ENCODE assay signal across 19 cellular contexts in genomic region chr15:41932511-41932910, GRCh38. TPM values are rescaled to one million over a fixed set of nuclear protein-coding genes. Genes with fewer than 3 reads are reported as not detected.
DNase-seq lines count a peak whose midpoint lies in the region; ATAC-seq and TF ChIP-seq lines count a peak whose summit lies in the region.
"Had no signal": no experiment of that assay in that cellular context is flagged by ENCODE, and none has a peak within 500 bp of the region (broad histone marks: within the 10 kb centered on the region; RNA-seq: fewer than 3 reads in every experiment).

No MANE protein-coding gene starts in this region.

- POLR2A ChIA-PET in activated CD4-positive, alpha-beta memory T cell treated with anti-CD3 and anti-CD28 coated beads, Interleukin-2, amount 10 ng/mL, durations not matched to agents 7 days and 5 days (lab: Charles Lee), result interaction anchor here (0.8 to 1.4 kb wide), 2 partner anchors 15 to 39 kb away, joined by 3 to 4 read pairs; partner anchors contain the start of gene EHD4

- H3K4me1 ChIP-seq in right cardiac atrium (ENCODE audit: control insufficient read depth, insufficient read depth, low read length) (peaks cover 37% of the 10 kb centered on the region), subcutaneous abdominal adipose tissue (ENCODE audit: control insufficient read depth in 5 of 5, insufficient read depth in 5 of 5, low read length in 5 of 5) (peaks cover 36 to 94% (median 83%) of the 10 kb centered on the region in 5 donors), upper lobe of left lung (peaks cover 62 to 83% (median 74%) of the 10 kb centered on the region in 4 donors), tibial nerve (peaks cover 0 to 83% (median 40%) of the 10 kb centered on the region in 4 donors)
- H3K4me1 ChIP-seq: testis had no signal

- peaks cover 4% of the 10 kb centered on the region for H3K9me3 Mint-ChIP-seq in activated CD4-positive, alpha-beta T cell treated with anti-CD3 and anti-CD28 coated beads, Interleukin-2, amount 10 ng/mL, durations not matched to agents 24 days and 14 days
- H3K9me3 Mint-ChIP-seq in activated CD4-positive, alpha-beta memory T cell treated with anti-CD3 and anti-CD28 coated beads, Interleukin-2, amount 10 ng/mL, durations not matched to agents 7 days and 5 days, result no peaks in the 10 kb centered on the region
- H3K9me3 Mint-ChIP-seq: activated CD8-positive, alpha-beta T cell treated with anti-CD3 and anti-CD28 coated beads for 36 hours; CD8-positive, alpha-beta T cell; naive B cell had no signal

- H3K27ac ChIP-seq in right cardiac atrium (ENCODE audit: low read length), result peak overlapping the region; percentile 18
- H3K27ac ChIP-seq in subcutaneous abdominal adipose tissue (ENCODE audit: low read depth, low read length), result peak overlapping the region; percentile 92
- peak overlapping the region in 1 of 4 donors; percentile 79 for H3K27ac ChIP-seq in upper lobe of left lung
- peak overlapping the region in 2 of 4 donors; percentile 60 for H3K27ac ChIP-seq in tibial nerve
- H3K27ac ChIP-seq: testis had no signal

- H3K36me3 Mint-ChIP-seq in activated CD4-positive, alpha-beta T cell treated with anti-CD3 and anti-CD28 coated beads, Interleukin-2, amount 10 ng/mL, durations not matched to agents 24 days and 14 days (ENCODE audit: low read depth), result peaks cover 14% of the 10 kb centered on the region
- H3K36me3 Mint-ChIP-seq in activated CD4-positive, alpha-beta memory T cell treated with anti-CD3 and anti-CD28 coated beads, Interleukin-2, amount 10 ng/mL, durations not matched to agents 7 days and 5 days (ENCODE audit: low read depth), result peaks cover 20% of the 10 kb centered on the region
- H3K36me3 Mint-ChIP-seq: naive B cell had no signal

- H3K4me3 ChIP-seq in right cardiac atrium (ENCODE audit: low read length) (no peak overlapping the region), subcutaneous abdominal adipose tissue (ENCODE audit: low read depth in 1 of 5, low read length in 5 of 5) (no peak overlapping the region), upper lobe of left lung (no peak overlapping the region), tibial nerve (no peak overlapping the region)
- H3K4me3 ChIP-seq: testis had no signal

- H3K36me3 ChIP-seq in subcutaneous abdominal adipose tissue (ENCODE audit: control insufficient read depth in 5 of 5, insufficient read depth in 5 of 5, low read length in 5 of 5) (peaks cover 0 to 5% (median 2%) of the 10 kb centered on the region in 5 donors), upper lobe of left lung (no peaks in the 10 kb centered on the region), tibial nerve (no peaks in the 10 kb centered on the region)

- no peak for DNase-seq in activated CD4-positive, alpha-beta T cell treated with anti-CD3 and anti-CD28 coated beads, Interleukin-2, amount 10 ng/mL, durations not matched to agents 24 days and 14 days
- no peak for DNase-seq in activated CD4-positive, alpha-beta T cell treated with anti-CD3 and anti-CD28 coated beads for 48 hours
- DNase-seq in activated CD4-positive, alpha-beta memory T cell treated with anti-CD3 and anti-CD28 coated beads, Interleukin-2, amount 10 ng/mL, durations not matched to agents 7 days and 5 days, result no peak
- DNase-seq in right cardiac atrium (peak in 2 of 3 donors; percentile 46 to 49), upper lobe of left lung (no peak), tibial nerve (ENCODE audit: low spot score in 2 of 2) (no peak), NCI-H1694 treated with DMSO at 0.1 percent for 48 hours (lab: John Stamatoyannopoulos, UW) (no peak)
- DNase-seq: 8988T; activated CD8-positive, alpha-beta T cell treated with anti-CD3 and anti-CD28 coated beads for 36 hours; CD8-positive, alpha-beta T cell; cortex of kidney; EL; naive B cell; NCI-H1694; NCI-H510A; retina; testis had no signal

- H3K27me3 ChIP-seq in right cardiac atrium (ENCODE audit: control insufficient read depth, insufficient read depth) (no peaks in the 10 kb centered on the region), subcutaneous abdominal adipose tissue (ENCODE audit: control insufficient read depth in 5 of 5, insufficient read depth in 4 of 5, low read length in 5 of 5) (peaks cover 0 to 2% (median 0%) of the 10 kb centered on the region in 5 donors), upper lobe of left lung (no peaks in the 10 kb centered on the region), tibial nerve (no peaks in the 10 kb centered on the region)
- H3K27me3 ChIP-seq: testis had no signal

- TF ChIP-seq EP300 in upper lobe of left lung (IDR thresholded peaks at IDR 0.05) (no peak), tibial nerve (IDR thresholded peaks at IDR 0.05) (no peak)

- TF ChIP-seq CTCF in upper lobe of left lung (IDR thresholded peaks at IDR 0.05) (no peak), tibial nerve (IDR thresholded peaks at IDR 0.05) (no peak)

- ATAC-seq in right cardiac atrium (no peak), upper lobe of left lung (ENCODE audit: low FRiP score in 2 of 2) (no peak)
- ATAC-seq: activated CD8-positive, alpha-beta T cell treated with anti-CD3 and anti-CD28 coated beads for 36 hours; CD8-positive, alpha-beta T cell; SK-N-SH treated with all-trans-retinoic acid at 6 μM for 48 hours had no signal

- intact Hi-C loops in activated CD4-positive, alpha-beta T cell treated with anti-CD3 and anti-CD28 coated beads, Interleukin-2, amount 10 ng/mL, durations not matched to agents 24 days and 14 days (cut with micrococcal nuclease), result no loop called here
- intact Hi-C loops in right cardiac atrium (cut with DNase I), result no loop called here

- peak overlapping the region; percentile 51 for H3K27ac Mint-ChIP-seq in activated CD4-positive, alpha-beta T cell treated with anti-CD3 and anti-CD28 coated beads, Interleukin-2, amount 10 ng/mL, durations not matched to agents 24 days and 14 days
- peak overlapping the region; percentile 99 for H3K27ac Mint-ChIP-seq in activated CD4-positive, alpha-beta memory T cell treated with anti-CD3 and anti-CD28 coated beads, Interleukin-2, amount 10 ng/mL, durations not matched to agents 7 days and 5 days

- peaks cover 58% of the 10 kb centered on the region for H3K4me1 Mint-ChIP-seq in activated CD4-positive, alpha-beta T cell treated with anti-CD3 and anti-CD28 coated beads, Interleukin-2, amount 10 ng/mL, durations not matched to agents 24 days and 14 days
- H3K4me1 Mint-ChIP-seq in activated CD4-positive, alpha-beta memory T cell treated with anti-CD3 and anti-CD28 coated beads, Interleukin-2, amount 10 ng/mL, durations not matched to agents 7 days and 5 days, result peaks cover 58% of the 10 kb centered on the region

- H3K27me3 Mint-ChIP-seq in activated CD4-positive, alpha-beta T cell treated with anti-CD3 and anti-CD28 coated beads, Interleukin-2, amount 10 ng/mL, durations not matched to agents 24 days and 14 days, result no peaks in the 10 kb centered on the region
- no peaks in the 10 kb centered on the region for H3K27me3 Mint-ChIP-seq in activated CD4-positive, alpha-beta memory T cell treated with anti-CD3 and anti-CD28 coated beads, Interleukin-2, amount 10 ng/mL, durations not matched to agents 7 days and 5 days
- H3K27me3 Mint-ChIP-seq: activated CD8-positive, alpha-beta T cell treated with anti-CD3 and anti-CD28 coated beads for 36 hours; naive B cell had no signal

- TF ChIP-seq POLR2A in upper lobe of left lung (IDR thresholded peaks at IDR 0.05) (no peak), tibial nerve (IDR thresholded peaks at IDR 0.05) (no peak)

- CTCF ChIA-PET in activated CD4-positive, alpha-beta memory T cell treated with anti-CD3 and anti-CD28 coated beads, Interleukin-2, amount 10 ng/mL, durations not matched to agents 7 days and 5 days (lab: Charles Lee), result interaction anchor here (1.2 to 1.4 kb wide), 2 partner anchors 28 to 40 kb away, joined by 3 to 5 read pairs; partner anchors contain the start of gene EHD4

- 52% methylated on average over 10 of the region's 10 CpGs for WGBS in right cardiac atrium
- WGBS in upper lobe of left lung, 2 donors, result 80 to 86% methylated on average over 10 of the region's 10 CpGs
- 63 to 71% methylated on average over 10 of the region's 10 CpGs for WGBS in tibial nerve, 2 donors

- H3K9me3 ChIP-seq in right cardiac atrium (ENCODE audit: control insufficient read depth, low read length) (no peaks in the 10 kb centered on the region), subcutaneous abdominal adipose tissue (ENCODE audit: control insufficient read depth in 5 of 5, low read length in 5 of 5) (no peaks in the 10 kb centered on the region), upper lobe of left lung (no peaks in the 10 kb centered on the region), tibial nerve (no peaks in the 10 kb centered on the region)
- H3K9me3 ChIP-seq: testis had no signal

- H3K9ac ChIP-seq in subcutaneous abdominal adipose tissue (ENCODE audit: low read length in 5 of 5), result peak overlapping the region in 1 of 5 donors; percentile 59

- no peak overlapping the region for H3K4me3 Mint-ChIP-seq in activated CD4-positive, alpha-beta T cell treated with anti-CD3 and anti-CD28 coated beads, Interleukin-2, amount 10 ng/mL, durations not matched to agents 24 days and 14 days
- H3K4me3 Mint-ChIP-seq in activated CD4-positive, alpha-beta memory T cell treated with anti-CD3 and anti-CD28 coated beads, Interleukin-2, amount 10 ng/mL, durations not matched to agents 7 days and 5 days, result no peak overlapping the region
- H3K4me3 Mint-ChIP-seq: activated CD8-positive, alpha-beta T cell treated with anti-CD3 and anti-CD28 coated beads for 36 hours; CD8-positive, alpha-beta T cell; naive B cell had no signal

RNA-seq across cellular contexts. Expression of gene SPTBN5, which starts 38.7 kb away (rescaled TPM):
- total RNA-seq in activated CD4-positive, alpha-beta T cell treated with anti-CD3 and anti-CD28 coated beads, Interleukin-2, amount 10 ng/mL, durations not matched to agents 24 days and 14 days, result 0.64 and 0.65 TPM in 2 replicates
- 1 to 10 TPM; 1.5 to 1.6 TPM for total RNA-seq in activated CD4-positive, alpha-beta memory T cell treated with anti-CD3 and anti-CD28 coated beads, Interleukin-2, amount 10 ng/mL, durations not matched to agents 7 days and 5 days
- 1 to 10 TPM; 1.7 to 4.3 (median 3.8) TPM for total RNA-seq in right cardiac atrium
- polyA plus RNA-seq in right cardiac atrium, result 2.3 TPM
- total RNA-seq in upper lobe of left lung, result 1 to 10 TPM in 3 of 6 donors, under 1 TPM in 3; 0.20 to 9.4 (median 2.0) TPM
- 10 to 100 TPM; 16.5 to 34.5 (median 19.9) TPM for total RNA-seq in tibial nerve

RNA-seq across cellular contexts. Expression of gene EHD4, which starts 39.8 kb away (rescaled TPM):
- 28.4 and 28.9 TPM in 2 replicates for total RNA-seq in activated CD4-positive, alpha-beta T cell treated with anti-CD3 and anti-CD28 coated beads, Interleukin-2, amount 10 ng/mL, durations not matched to agents 24 days and 14 days
- 10 to 100 TPM; 25.0 to 25.3 TPM for total RNA-seq in activated CD4-positive, alpha-beta memory T cell treated with anti-CD3 and anti-CD28 coated beads, Interleukin-2, amount 10 ng/mL, durations not matched to agents 7 days and 5 days
- total RNA-seq in right cardiac atrium (10 to 100 TPM; 31.7 to 37.4 (median 35.3) TPM), upper lobe of left lung (10 to 100 TPM; 23.0 to 46.4 (median 31.5) TPM), tibial nerve (10 to 100 TPM; 13.2 to 31.5 (median 22.0) TPM)
- 26.3 TPM for polyA plus RNA-seq in right cardiac atrium

Comparison
In these comparisons a context has a peak if more than half of its experiments do, and no peak if none do; other contexts are left out.
1. DNase-seq: peak in right cardiac atrium (2 of 3); none in activated CD4-positive, alpha-beta T cell treated with anti-CD3 and anti-CD28 coated beads, Interleukin-2, amount 10 ng/mL, durations not matched to agents 24 days and 14 days (single experiment), activated CD4-positive, alpha-beta T cell treated with anti-CD3 and anti-CD28 coated beads for 48 hours (single experiment), activated CD4-positive, alpha-beta memory T cell treated with anti-CD3 and anti-CD28 coated beads, Interleukin-2, amount 10 ng/mL, durations not matched to agents 7 days and 5 days (single experiment), upper lobe of left lung (0 of 2), tibial nerve (0 of 2) and NCI-H1694 treated with DMSO at 0.1 percent for 48 hours (single experiment).